14 cellular contexts compared by ENCODE assay signal in the genomic region with DNA sequence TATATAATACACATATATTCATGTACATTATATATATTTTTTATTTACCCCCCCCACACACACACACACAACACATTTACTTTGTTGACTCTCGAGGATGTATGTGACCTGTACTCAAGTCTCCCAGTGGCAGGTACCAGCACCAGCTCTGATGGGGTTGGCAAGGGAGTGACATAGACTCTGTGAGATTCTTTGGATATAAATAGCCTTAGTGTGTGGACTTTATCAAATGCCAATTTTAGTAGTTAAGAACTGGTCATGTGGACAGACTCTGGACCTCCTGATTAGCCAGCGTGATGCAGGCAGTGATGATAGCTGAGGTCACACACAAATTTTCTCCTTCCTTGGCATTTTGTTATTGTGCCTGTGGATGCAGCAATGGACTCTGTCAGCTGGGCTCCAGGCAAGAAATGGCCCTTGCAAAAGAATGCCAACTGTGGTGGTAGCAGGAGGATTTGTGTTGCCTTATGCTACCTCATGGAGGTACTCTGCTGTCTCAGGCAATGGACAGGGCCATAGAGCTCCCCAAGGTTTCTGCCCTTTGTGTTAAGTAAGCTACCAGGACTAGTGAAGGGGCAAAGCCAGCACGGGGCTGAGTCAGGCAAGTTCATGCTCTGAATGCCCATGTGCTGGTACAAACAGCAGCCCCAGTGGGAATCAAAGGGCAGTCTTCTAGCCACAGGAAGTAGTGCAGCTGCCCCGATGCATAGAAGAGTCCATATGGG.
"Had no signal": no experiment of that assay in that cellular context is flagged by ENCODE, and none has a peak within 500 bp of the region (broad histone marks: within the 10 kb centered on the region; RNA-seq: fewer than 3 reads in every experiment).

No MANE protein-coding gene starts in this region.

- H3K4me3 ChIP-seq: esophagus muscularis mucosa, lower lobe of right lung, pancreas had no signal

- H3K36me3 ChIP-seq: esophagus muscularis mucosa, lower lobe of right lung, pancreas had no signal

- H3K9me3 ChIP-seq: esophagus muscularis mucosa, lower lobe of right lung, pancreas had no signal

- H3K27ac Mint-ChIP-seq: activated naive CD8-positive, alpha-beta T cell treated with anti-CD3 and anti-CD28 coated beads, Interleukin-2, amount 10 ng/mL, durations not matched to agents 7 days and 5 days; activated T-helper 1 cell treated with anti-CD3 and anti-CD28 coated beads, Interleukin-12 subunit alpha, Interleukin-12 subunit beta, Interleukin-2, Interleukin-4 antibody, amounts not matched to agents 30 ng/mL and 10 ng/mL and 1 ng/mL, durations not matched to agents 14 hours and 24 hours and 36 hours; mesothelial cell of epicardium had no signal

- ATAC-seq: lower lobe of right lung, pancreas had no signal

- H3K4me1 ChIP-seq: esophagus muscularis mucosa, lower lobe of right lung, pancreas had no signal

- H3K4me3 Mint-ChIP-seq: activated naive CD8-positive, alpha-beta T cell treated with anti-CD3 and anti-CD28 coated beads, Interleukin-2, amount 10 ng/mL, durations not matched to agents 7 days and 5 days; activated T-helper 1 cell treated with anti-CD3 and anti-CD28 coated beads, Interleukin-12 subunit alpha, Interleukin-12 subunit beta, Interleukin-2, Interleukin-4 antibody, amounts not matched to agents 30 ng/mL and 10 ng/mL and 1 ng/mL, durations not matched to agents 14 hours and 24 hours and 36 hours; neural crest cell had no signal

- H3K27me3 Mint-ChIP-seq: activated naive CD8-positive, alpha-beta T cell treated with anti-CD3 and anti-CD28 coated beads, Interleukin-2, amount 10 ng/mL, durations not matched to agents 7 days and 5 days; brain had no signal

- DNase-seq: activated CD4-positive, alpha-beta T cell treated with anti-CD3 and anti-CD28 coated beads, Interleukin-2, amount 50 U/mL, for 1 hour; activated CD8-positive, alpha-beta memory T cell treated with anti-CD3 and anti-CD28 coated beads for 24 hours; activated naive CD8-positive, alpha-beta T cell treated with anti-CD3 and anti-CD28 coated beads, Interleukin-2, amount 10 ng/mL, durations not matched to agents 7 days and 5 days; cortex of kidney; effector CD4-positive, alpha-beta T cell; lower lobe of right lung; pancreas; stimulated activated CD4-positive, alpha-beta T cell treated with anti-CD3 and anti-CD28 coated beads, Interleukin-12 subunit alpha, Interleukin-12 subunit beta, amount 100 ng/mL, for 4 hours; stimulated activated CD4-positive, alpha-beta T cell treated with anti-CD3 and anti-CD28 coated beads, Interleukin-2, amount 100 ng/mL, for 24 hours had no signal

- H3K9me3 Mint-ChIP-seq: activated naive CD8-positive, alpha-beta T cell treated with anti-CD3 and anti-CD28 coated beads, Interleukin-2, amount 10 ng/mL, durations not matched to agents 7 days and 5 days; activated T-helper 1 cell treated with anti-CD3 and anti-CD28 coated beads, Interleukin-12 subunit alpha, Interleukin-12 subunit beta, Interleukin-2, Interleukin-4 antibody, amounts not matched to agents 30 ng/mL and 10 ng/mL and 1 ng/mL, durations not matched to agents 14 hours and 24 hours and 36 hours; neural crest cell had no signal

- H3K36me3 Mint-ChIP-seq: activated naive CD8-positive, alpha-beta T cell treated with anti-CD3 and anti-CD28 coated beads, Interleukin-2, amount 10 ng/mL, durations not matched to agents 7 days and 5 days; brain; mesothelial cell of epicardium had no signal

- H3K27ac ChIP-seq: esophagus muscularis mucosa, lower lobe of right lung, pancreas had no signal

- H3K27me3 ChIP-seq: esophagus muscularis mucosa, pancreas had no signal

- H3K4me1 Mint-ChIP-seq: activated naive CD8-positive, alpha-beta T cell treated with anti-CD3 and anti-CD28 coated beads, Interleukin-2, amount 10 ng/mL, durations not matched to agents 7 days and 5 days had no signal
